ENCODE assay signal across 19 cellular contexts in the genomic region with DNA sequence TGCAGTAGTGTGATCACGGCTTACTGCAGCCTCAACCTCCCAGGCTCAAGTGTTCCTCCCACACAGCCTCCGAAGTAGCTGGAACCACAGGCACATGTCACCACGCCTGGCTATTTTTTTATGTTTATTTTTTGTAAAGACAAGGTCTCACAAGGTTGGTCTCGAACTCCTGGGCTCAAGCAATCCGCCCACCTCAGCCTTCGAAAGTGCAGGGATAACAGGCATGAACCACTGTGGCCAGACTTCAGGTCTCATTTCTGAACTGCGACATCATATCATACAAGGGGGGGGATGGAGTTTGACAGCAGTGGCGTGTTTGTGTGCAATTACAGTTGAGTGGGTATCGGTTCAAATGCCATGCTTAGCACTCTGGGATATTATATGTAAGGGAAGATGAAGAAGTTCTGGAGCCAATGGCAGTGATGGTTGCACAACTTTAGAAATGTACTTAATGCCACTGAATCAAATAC. TPM values are rescaled to one million over a fixed set of nuclear protein-coding genes. Genes with fewer than 3 reads are reported as not detected.
"Had no signal": no experiment of that assay in that cellular context is flagged by ENCODE, and none has a peak within 500 bp of the region (broad histone marks: within the 10 kb centered on the region; RNA-seq: fewer than 3 reads in every experiment).

No MANE protein-coding gene starts in this region.

- H3K79me2 ChIP-seq: hepatocyte had no signal

- H3K27ac ChIP-seq: esophagus squamous epithelium, foreskin keratinocyte, hepatocyte, psoas muscle, right lobe of liver, testis, tibial nerve, upper lobe of right lung, vagina had no signal

- ATAC-seq: foreskin keratinocyte; left colon; naive thymus-derived CD4-positive, alpha-beta T cell; psoas muscle; right lobe of liver; stimulated activated naive B cell treated with anti-CD40 and anti-IgM and Interleukin-4, amounts not matched to agents 10 μg/mL and 1 μg/mL and 100 μg/mL, for 72 hours; stimulated activated naive CD8-positive, alpha-beta T cell treated with anti-CD3 and anti-CD28 coated beads, Interleukin-15, amount 100 ng/mL, for 72 hours; upper lobe of right lung had no signal

- H3K9me3 Mint-ChIP-seq: naive thymus-derived CD4-positive, alpha-beta T cell; nephron progenitor cell; stimulated activated naive B cell treated with anti-CD40 and anti-IgM and Interleukin-4, amounts not matched to agents 10 μg/mL and 1 μg/mL and 100 μg/mL, for 72 hours; stimulated activated naive CD8-positive, alpha-beta T cell treated with anti-CD3 and anti-CD28 coated beads, Interleukin-15, amount 100 ng/mL, for 72 hours had no signal

- H3K27me3 ChIP-seq: hepatocyte, right lobe of liver, testis, tibial nerve, upper lobe of right lung, vagina had no signal

- H3K27ac Mint-ChIP-seq: nephron progenitor cell; stimulated activated naive B cell treated with anti-CD40 and anti-IgM and Interleukin-4, amounts not matched to agents 10 μg/mL and 1 μg/mL and 100 μg/mL, for 72 hours; stimulated activated naive CD8-positive, alpha-beta T cell treated with anti-CD3 and anti-CD28 coated beads, Interleukin-15, amount 100 ng/mL, for 72 hours had no signal

- H3K27me3 Mint-ChIP-seq: naive thymus-derived CD4-positive, alpha-beta T cell; stimulated activated naive B cell treated with anti-CD40 and anti-IgM and Interleukin-4, amounts not matched to agents 10 μg/mL and 1 μg/mL and 100 μg/mL, for 72 hours; stimulated activated naive CD8-positive, alpha-beta T cell treated with anti-CD3 and anti-CD28 coated beads, Interleukin-15, amount 100 ng/mL, for 72 hours had no signal

- H2AFZ ChIP-seq: hepatocyte had no signal

- H3K9me3 ChIP-seq: esophagus squamous epithelium, psoas muscle, right lobe of liver, testis, tibial nerve, upper lobe of right lung, vagina had no signal

- H3K36me3 ChIP-seq: esophagus squamous epithelium, right lobe of liver, tibial nerve, upper lobe of right lung, vagina had no signal

- DNase-seq: dermis blood vessel endothelial cell; esophagus squamous epithelium; head of caudate nucleus; left colon; naive thymus-derived CD4-positive, alpha-beta T cell; nephron progenitor cell; psoas muscle; retina; right lobe of liver; stimulated activated CD4-positive, alpha-beta T cell treated with anti-CD3 and anti-CD28 coated beads, Interleukin-4, amount 100 ng/mL, for 1 hour; stimulated activated naive B cell treated with anti-CD40 and anti-IgM and Interleukin-4, amounts not matched to agents 10 μg/mL and 1 μg/mL and 100 μg/mL, for 72 hours; stimulated activated naive CD8-positive, alpha-beta T cell treated with anti-CD3 and anti-CD28 coated beads, Interleukin-15, amount 100 ng/mL, for 72 hours; testis; upper lobe of right lung had no signal

- H3K4me2 ChIP-seq: hepatocyte had no signal

- H3K4me3 Mint-ChIP-seq: naive thymus-derived CD4-positive, alpha-beta T cell; nephron progenitor cell; stimulated activated naive B cell treated with anti-CD40 and anti-IgM and Interleukin-4, amounts not matched to agents 10 μg/mL and 1 μg/mL and 100 μg/mL, for 72 hours; stimulated activated naive CD8-positive, alpha-beta T cell treated with anti-CD3 and anti-CD28 coated beads, Interleukin-15, amount 100 ng/mL, for 72 hours had no signal

- H3K4me3 ChIP-seq: esophagus squamous epithelium, hepatocyte, psoas muscle, right lobe of liver, testis, tibial nerve, upper lobe of right lung, vagina had no signal

- H3K4me1 ChIP-seq: foreskin keratinocyte, psoas muscle, right lobe of liver, upper lobe of right lung had no signal

- H3K36me3 Mint-ChIP-seq: naive thymus-derived CD4-positive, alpha-beta T cell; stimulated activated naive B cell treated with anti-CD40 and anti-IgM and Interleukin-4, amounts not matched to agents 10 μg/mL and 1 μg/mL and 100 μg/mL, for 72 hours had no signal

RNA-seq across cellular contexts. Expression of gene CDCA5, which starts 32.4 kb away (rescaled TPM):
- total RNA-seq: mononuclear cell had no signal
